Comparison of ENCODE assay signal across 20 cellular contexts in genomic region chr2:150468350-150468960, GRCh38. TPM values are rescaled to one million over a fixed set of nuclear protein-coding genes. Genes with fewer than 3 reads are reported as not detected.
DNase-seq lines count a peak whose midpoint lies in the region; ATAC-seq and TF ChIP-seq lines count a peak whose summit lies in the region.
"Had no signal": no experiment of that assay in that cellular context is flagged by ENCODE, and none has a peak within 500 bp of the region (broad histone marks: within the 10 kb centered on the region; RNA-seq: fewer than 3 reads in every experiment).

No MANE protein-coding gene starts in this region.

- 69% methylated on average over 7 of the region's 7 CpGs for WGBS in esophagus muscularis mucosa
- WGBS in sigmoid colon, 2 donors, result 75 to 78% methylated on average over 7 of the region's 7 CpGs

- H3K27ac Mint-ChIP-seq in stimulated activated naive B cell treated with anti-CD40 and anti-IgM and Interleukin-4, amounts not matched to agents 10 μg/mL and 1 μg/mL and 100 μg/mL, for 72 hours, result no peak overlapping the region
- H3K27ac Mint-ChIP-seq: activated CD4-positive, alpha-beta T cell treated with anti-CD3 and anti-CD28 coated beads for 36 hours; activated naive CD8-positive, alpha-beta T cell treated with anti-CD3 and anti-CD28 coated beads for 36 hours; activated T-helper 17 cell treated with anti-CD3 and anti-CD28 coated beads, Interleukin-2, amount 50 U/mL, for 72 hours; CD4-positive, CD25-positive, alpha-beta regulatory T cell; stimulated activated memory B cell treated with anti-CD40 and anti-IgM and Interleukin-4, amounts not matched to agents 10 μg/mL and 1 μg/mL and 100 μg/mL, for 72 hours had no signal

- intact Hi-C loops in PC-3 (cut with micrococcal nuclease) (loop anchor here (5.0 kb wide), 1 partner anchor 701 kb away; no protein-coding TSS in a partner anchor), esophagus muscularis mucosa (cut with DNase I) (no loop called here), sigmoid colon (cut with DNase I) (no loop called here)

- ATAC-seq in PC-3 (no peak), HG03025 (IDR thresholded peaks at IDR 0.05; ENCODE audit: low FRiP score, unreplicated experiment) (no peak)
- no peak for ATAC-seq in stimulated activated naive B cell treated with anti-CD40 and anti-IgM and Interleukin-4, amounts not matched to agents 10 μg/mL and 1 μg/mL and 100 μg/mL, for 72 hours (replicated peaks)
- ATAC-seq: activated CD4-positive, alpha-beta T cell treated with anti-CD3 and anti-CD28 coated beads for 36 hours; activated T-helper 17 cell treated with anti-CD3 and anti-CD28 coated beads, Interleukin-2, amount 50 U/mL, for 72 hours; esophagus mucosa; stimulated activated memory B cell treated with anti-CD40 and anti-IgM and Interleukin-4, amounts not matched to agents 10 μg/mL and 1 μg/mL and 100 μg/mL, for 72 hours had no signal

- peak overlapping the region; percentile 11 for H3K27ac ChIP-seq in AG04450 (ENCODE audit: low read depth, low read length)
- no peak overlapping the region for H3K27ac ChIP-seq in PC-3 (ENCODE audit: low read length)
- peak overlapping the region; percentile 40 to 81 (median 74) for H3K27ac ChIP-seq in esophagus muscularis mucosa (replicated peaks in 1 of 4)
- H3K27ac ChIP-seq in sigmoid colon, result peak overlapping the region in 3 of 4 donors; percentile 71 to 79 (median 74)
- H3K27ac ChIP-seq: neutrophil had no signal

- H3K4me1 ChIP-seq in PC-3 (ENCODE audit: insufficient read depth, low read length) (peaks cover 65% of the 10 kb centered on the region), esophagus muscularis mucosa (peaks cover 37 to 68% (median 59%) of the 10 kb centered on the region in 4 donors), sigmoid colon (peaks cover 0 to 36% (median 25%) of the 10 kb centered on the region in 4 donors)

- H3K4me3 ChIP-seq in AG04450 (ENCODE audit: low read depth, low read length), result no peak overlapping the region
- no peak overlapping the region for H3K4me3 ChIP-seq in PC-3 (ENCODE audit: low read length)
- no peak overlapping the region for H3K4me3 ChIP-seq in esophagus muscularis mucosa
- H3K4me3 ChIP-seq in sigmoid colon, result no peak overlapping the region
- H3K4me3 ChIP-seq: right atrium auricular region had no signal

- POLR2A ChIA-PET in AG04450 (lab: Yijun Ruan, JAX) (interaction anchor here (0.6 to 3.1 kb wide), 3 partner anchors 8 to 312 kb away, joined by 3 to 9 read pairs (median 8); no protein-coding TSS in a partner anchor), PC-3 (lab: Charles Lee; ENCODE audit: unreplicated experiment) (interaction anchor here (0.7 kb wide), 1 partner anchor 148 kb away, joined by 3 read pairs; no protein-coding TSS in a partner anchor)

- no peak overlapping the region for H3K4me3 Mint-ChIP-seq in stimulated activated naive B cell treated with anti-CD40 and anti-IgM and Interleukin-4, amounts not matched to agents 10 μg/mL and 1 μg/mL and 100 μg/mL, for 72 hours
- H3K4me3 Mint-ChIP-seq: activated CD4-positive, alpha-beta T cell treated with anti-CD3 and anti-CD28 coated beads for 36 hours; activated naive CD8-positive, alpha-beta T cell treated with anti-CD3 and anti-CD28 coated beads for 36 hours; activated T-helper 17 cell treated with anti-CD3 and anti-CD28 coated beads, Interleukin-2, amount 50 U/mL, for 72 hours; CD4-positive, CD25-positive, alpha-beta regulatory T cell; stimulated activated memory B cell treated with anti-CD40 and anti-IgM and Interleukin-4, amounts not matched to agents 10 μg/mL and 1 μg/mL and 100 μg/mL, for 72 hours had no signal

- H3K79me2 ChIP-seq in PC-3 (ENCODE audit: low read length), result peaks cover 50% of the 10 kb centered on the region

- TF ChIP-seq CTCF in AG04450 (IDR thresholded peaks at IDR 0.05; ENCODE audit: low read depth, low read length) (no peak), PC-3 (conservative IDR thresholded peaks at IDR 0.05; ENCODE audit: low read depth, low read length) (no peak), esophagus muscularis mucosa (IDR thresholded peaks at IDR 0.05) (no peak), sigmoid colon (IDR thresholded peaks at IDR 0.05) (no peak)

- no peaks in the 10 kb centered on the region for H3K36me3 Mint-ChIP-seq in stimulated activated naive B cell treated with anti-CD40 and anti-IgM and Interleukin-4, amounts not matched to agents 10 μg/mL and 1 μg/mL and 100 μg/mL, for 72 hours
- H3K36me3 Mint-ChIP-seq: activated naive CD8-positive, alpha-beta T cell treated with anti-CD3 and anti-CD28 coated beads for 36 hours; CD4-positive, CD25-positive, alpha-beta regulatory T cell; stimulated activated memory B cell treated with anti-CD40 and anti-IgM and Interleukin-4, amounts not matched to agents 10 μg/mL and 1 μg/mL and 100 μg/mL, for 72 hours had no signal

- no peaks in the 10 kb centered on the region for H3K27me3 ChIP-seq in AG04450 (ENCODE audit: control insufficient read depth, insufficient read depth, low read length)
- H3K27me3 ChIP-seq in PC-3 (ENCODE audit: low read length), result no peaks in the 10 kb centered on the region
- no peaks in the 10 kb centered on the region for H3K27me3 ChIP-seq in esophagus muscularis mucosa
- no peaks in the 10 kb centered on the region for H3K27me3 ChIP-seq in sigmoid colon
- H3K27me3 ChIP-seq: neutrophil, right atrium auricular region had no signal

- H3K9ac ChIP-seq in PC-3 (ENCODE audit: low read length), result no peak overlapping the region

- no peak overlapping the region for H3K4me2 ChIP-seq in PC-3 (ENCODE audit: low read length)

- peaks cover 0 to 3% of the 10 kb centered on the region in 2 donors for H3K9me3 Mint-ChIP-seq in stimulated activated naive B cell treated with anti-CD40 and anti-IgM and Interleukin-4, amounts not matched to agents 10 μg/mL and 1 μg/mL and 100 μg/mL, for 72 hours
- H3K9me3 Mint-ChIP-seq: activated naive CD8-positive, alpha-beta T cell treated with anti-CD3 and anti-CD28 coated beads for 36 hours; activated T-helper 17 cell treated with anti-CD3 and anti-CD28 coated beads, Interleukin-2, amount 50 U/mL, for 72 hours; stimulated activated memory B cell treated with anti-CD40 and anti-IgM and Interleukin-4, amounts not matched to agents 10 μg/mL and 1 μg/mL and 100 μg/mL, for 72 hours had no signal

- BruUV-seq in PC-3 (replicated peaks; lab: Mats Ljungman, UMichigan), result no TSS peak

- H3K4me1 Mint-ChIP-seq in stimulated activated naive B cell treated with anti-CD40 and anti-IgM and Interleukin-4, amounts not matched to agents 10 μg/mL and 1 μg/mL and 100 μg/mL, for 72 hours, result no peaks in the 10 kb centered on the region
- H3K4me1 Mint-ChIP-seq: activated CD4-positive, alpha-beta T cell treated with anti-CD3 and anti-CD28 coated beads for 36 hours; activated naive CD8-positive, alpha-beta T cell treated with anti-CD3 and anti-CD28 coated beads for 36 hours; activated T-helper 17 cell treated with anti-CD3 and anti-CD28 coated beads, Interleukin-2, amount 50 U/mL, for 72 hours; CD4-positive, CD25-positive, alpha-beta regulatory T cell; stimulated activated memory B cell treated with anti-CD40 and anti-IgM and Interleukin-4, amounts not matched to agents 10 μg/mL and 1 μg/mL and 100 μg/mL, for 72 hours had no signal

- CTCF ChIA-PET in AG04450 (lab: Charles Lee), result interaction anchor here (1.1 to 1.9 kb wide), 3 partner anchors 727 to 873 kb away, joined by 3 to 9 read pairs (median 4); no protein-coding TSS in a partner anchor
- CTCF ChIA-PET in PC-3 (lab: Charles Lee), result no interaction called here

- H3K36me3 ChIP-seq in PC-3 (ENCODE audit: low read depth, low read length) (peaks cover 52% of the 10 kb centered on the region), esophagus muscularis mucosa (peaks cover 14 to 52% (median 34%) of the 10 kb centered on the region in 4 donors), sigmoid colon (peaks cover 0 to 51% (median 10%) of the 10 kb centered on the region in 4 donors)
- H3K36me3 ChIP-seq: neutrophil had no signal

- no peak for TF ChIP-seq POLR2A in esophagus muscularis mucosa (IDR thresholded peaks at IDR 0.05; ENCODE audit: low read depth)
- TF ChIP-seq POLR2A in sigmoid colon (IDR thresholded peaks at IDR 0.05), result no peak

- H4K20me1 ChIP-seq in PC-3 (ENCODE audit: low read length), result peaks cover 48% of the 10 kb centered on the region

- DNase-seq in AG04450 (ENCODE audit: low read depth, low spot score) (no peak), PC-3 (peak; percentile 4), esophagus muscularis mucosa (ENCODE audit: extremely low spot score) (no peak), sigmoid colon (no peak), NCI-H446 treated with DMSO at 0.1 percent for 48 hours (lab: John Stamatoyannopoulos, UW) (no peak), NAMALWA (ENCODE audit: low spot score) (no peak)
- DNase-seq in stimulated activated naive B cell treated with anti-CD40 and anti-IgM and Interleukin-4, amounts not matched to agents 10 μg/mL and 1 μg/mL and 100 μg/mL, for 72 hours, result no peak
- DNase-seq: ACHN; activated CD4-positive, alpha-beta T cell treated with anti-CD3 and anti-CD28 coated beads for 36 hours; activated naive CD8-positive, alpha-beta T cell treated with anti-CD3 and anti-CD28 coated beads for 36 hours; CD4-positive, CD25-positive, alpha-beta regulatory T cell; KBM-7; NCI-H2029; trophoblast cell had no signal

- H3K27me3 Mint-ChIP-seq in stimulated activated naive B cell treated with anti-CD40 and anti-IgM and Interleukin-4, amounts not matched to agents 10 μg/mL and 1 μg/mL and 100 μg/mL, for 72 hours, result no peaks in the 10 kb centered on the region
- H3K27me3 Mint-ChIP-seq: activated CD4-positive, alpha-beta T cell treated with anti-CD3 and anti-CD28 coated beads for 36 hours; CD4-positive, CD25-positive, alpha-beta regulatory T cell; stimulated activated memory B cell treated with anti-CD40 and anti-IgM and Interleukin-4, amounts not matched to agents 10 μg/mL and 1 μg/mL and 100 μg/mL, for 72 hours had no signal

- H3K9me3 ChIP-seq in AG04450 (ENCODE audit: control insufficient read depth, insufficient read depth, low read length), result no peaks in the 10 kb centered on the region
- H3K9me3 ChIP-seq in PC-3 (ENCODE audit: low read length), result no peaks in the 10 kb centered on the region
- no peaks in the 10 kb centered on the region for H3K9me3 ChIP-seq in esophagus muscularis mucosa
- no peaks in the 10 kb centered on the region for H3K9me3 ChIP-seq in sigmoid colon
- H3K9me3 ChIP-seq: neutrophil, right atrium auricular region had no signal

- TF ChIP-seq EP300 in esophagus muscularis mucosa (IDR thresholded peaks at IDR 0.05) (no peak), sigmoid colon (IDR thresholded peaks at IDR 0.05) (no peak)

- H2AFZ ChIP-seq in PC-3 (ENCODE audit: low read length), result no peak overlapping the region

- H3K9me2 ChIP-seq in PC-3 (replicated peaks; ENCODE audit: low read length), result no peaks in the 10 kb centered on the region

- peaks cover 13% of the 10 kb centered on the region for H3F3A ChIP-seq in PC-3 (ENCODE audit: low read length, unreplicated experiment)

RNA-seq across cellular contexts. Expression of gene RND3, which starts 19.0 kb away (rescaled TPM):
- 533 and 627 TPM in 2 replicates for polyA plus RNA-seq in AG04450 (2011; rRNA removed)
- polyA minus RNA-seq in AG04450 (2011; rRNA and poly(A)+ RNA removed), result 743 and 759 TPM in 2 replicates
- 145 and 201 TPM in 2 replicates for total RNA-seq in PC-3 (2014; rRNA removed)
- total RNA-seq in esophagus muscularis mucosa, result 100 to 1,000 TPM in 2 of 4 donors, 10 to 100 TPM in 2; 39.6 to 219 (median 73.5) TPM
- total RNA-seq in sigmoid colon, result 100 to 1,000 TPM in 1 of 4 donors, 10 to 100 TPM in 3; 28.9 to 171 (median 30.5) TPM
- polyA plus RNA-seq in sigmoid colon, result 10 to 100 TPM; 22.3 to 45.0 (median 41.6) TPM
- total RNA-seq: activated CD4-positive, alpha-beta T cell treated with anti-CD3 and anti-CD28 coated beads for 36 hours; activated naive CD8-positive, alpha-beta T cell treated with anti-CD3 and anti-CD28 coated beads for 36 hours; activated T-helper 17 cell treated with anti-CD3 and anti-CD28 coated beads, Interleukin-2, amount 50 U/mL, for 72 hours; CD4-positive, CD25-positive, alpha-beta regulatory T cell had no signal
- polyA plus RNA-seq: CD4-positive, CD25-positive, alpha-beta regulatory T cell had no signal
